9 cellular contexts compared by ENCODE assay signal in genomic region chr1:154938604-154939399, GRCh38. TPM values are rescaled to one million over a fixed set of nuclear protein-coding genes. Genes with fewer than 3 reads are reported as not detected.
A peak's percentile ranks its signal among the peaks of the same experiment; 100 is the strongest.
DNase-seq lines count a peak whose midpoint lies in the region; ATAC-seq and TF ChIP-seq lines count a peak whose summit lies in the region.
"Had no signal": no experiment of that assay in that cellular context is flagged by ENCODE, and none has a peak within 500 bp of the region (broad histone marks: within the 10 kb centered on the region; RNA-seq: fewer than 3 reads in every experiment).

No MANE protein-coding gene starts in this region.

- no peaks in the 10 kb centered on the region for H3K27me3 ChIP-seq in right cardiac atrium (ENCODE audit: control insufficient read depth, insufficient read depth)

- H3K27ac Mint-ChIP-seq in HFFc6, result peak overlapping the region; percentile 100
- peak overlapping the region; percentile 94 for H3K27ac Mint-ChIP-seq in activated CD4-positive, alpha-beta memory T cell treated with anti-CD3 and anti-CD28 coated beads, Interleukin-2, amount 10 ng/mL, durations not matched to agents 7 days and 5 days
- H3K27ac Mint-ChIP-seq in stimulated activated naive B cell treated with anti-CD40 and anti-IgM and Interleukin-4, amounts not matched to agents 10 μg/mL and 1 μg/mL and 100 μg/mL, for 72 hours, result peak overlapping the region; percentile 84

- peaks cover 9% of the 10 kb centered on the region for H3K4me1 ChIP-seq in right cardiac atrium (ENCODE audit: control insufficient read depth, insufficient read depth, low read length)

- intact Hi-C loops in right cardiac atrium (cut with DNase I), result no loop called here

- ATAC-seq in right cardiac atrium (no peak), GM21360 (IDR thresholded peaks at IDR 0.05; ENCODE audit: unreplicated experiment) (no peak)
- no peak for ATAC-seq in stimulated activated naive B cell treated with anti-CD40 and anti-IgM and Interleukin-4, amounts not matched to agents 10 μg/mL and 1 μg/mL and 100 μg/mL, for 72 hours (replicated peaks)

- H3K4me1 Mint-ChIP-seq in HFFc6 (ENCODE audit: low read depth), result peaks cover 25% of the 10 kb centered on the region
- H3K4me1 Mint-ChIP-seq in activated CD4-positive, alpha-beta memory T cell treated with anti-CD3 and anti-CD28 coated beads, Interleukin-2, amount 10 ng/mL, durations not matched to agents 7 days and 5 days, result peaks cover 79% of the 10 kb centered on the region
- peaks cover 53 to 67% of the 10 kb centered on the region in 2 donors for H3K4me1 Mint-ChIP-seq in stimulated activated naive B cell treated with anti-CD40 and anti-IgM and Interleukin-4, amounts not matched to agents 10 μg/mL and 1 μg/mL and 100 μg/mL, for 72 hours

- POLR2A ChIA-PET in activated CD4-positive, alpha-beta memory T cell treated with anti-CD3 and anti-CD28 coated beads, Interleukin-2, amount 10 ng/mL, durations not matched to agents 7 days and 5 days (lab: Charles Lee), result interaction anchor here (0.7 to 4.0 kb wide), 9 partner anchors 7 to 379 kb away, joined by 3 to 25 read pairs (median 3); partner anchors contain the start of genes FLAD1 and PYGO2

- H3K9me3 Mint-ChIP-seq in HFFc6, result no peaks in the 10 kb centered on the region
- H3K9me3 Mint-ChIP-seq in activated CD4-positive, alpha-beta memory T cell treated with anti-CD3 and anti-CD28 coated beads, Interleukin-2, amount 10 ng/mL, durations not matched to agents 7 days and 5 days, result no peaks in the 10 kb centered on the region
- H3K9me3 Mint-ChIP-seq in stimulated activated naive B cell treated with anti-CD40 and anti-IgM and Interleukin-4, amounts not matched to agents 10 μg/mL and 1 μg/mL and 100 μg/mL, for 72 hours, result no peaks in the 10 kb centered on the region

- peak overlapping the region; percentile 45 for H3K4me3 Mint-ChIP-seq in HFFc6
- H3K4me3 Mint-ChIP-seq in activated CD4-positive, alpha-beta memory T cell treated with anti-CD3 and anti-CD28 coated beads, Interleukin-2, amount 10 ng/mL, durations not matched to agents 7 days and 5 days, result peak overlapping the region; percentile 88
- peak overlapping the region; percentile 26 to 58 for H3K4me3 Mint-ChIP-seq in stimulated activated naive B cell treated with anti-CD40 and anti-IgM and Interleukin-4, amounts not matched to agents 10 μg/mL and 1 μg/mL and 100 μg/mL, for 72 hours

- no peak for TF ChIP-seq CTCF in HFFc6 (IDR thresholded peaks at IDR 0.05)

- CTCF ChIA-PET in activated CD4-positive, alpha-beta memory T cell treated with anti-CD3 and anti-CD28 coated beads, Interleukin-2, amount 10 ng/mL, durations not matched to agents 7 days and 5 days (lab: Charles Lee), result interaction anchor here (0.7 to 1.4 kb wide), 6 partner anchors 35 to 379 kb away, joined by 3 to 5 read pairs (median 3); no protein-coding TSS in a partner anchor

- peak overlapping the region; percentile 31 for H3K27ac ChIP-seq in right cardiac atrium (ENCODE audit: low read length)

- H3K4me3 ChIP-seq in right cardiac atrium (ENCODE audit: low read length), result no peak overlapping the region

- WGBS in right cardiac atrium, result 93% methylated on average over 7 of the region's 7 CpGs

- H3K36me3 Mint-ChIP-seq in HFFc6 (ENCODE audit: low read depth), result no peaks in the 10 kb centered on the region
- H3K36me3 Mint-ChIP-seq in activated CD4-positive, alpha-beta memory T cell treated with anti-CD3 and anti-CD28 coated beads, Interleukin-2, amount 10 ng/mL, durations not matched to agents 7 days and 5 days (ENCODE audit: low read depth), result peaks cover 21% of the 10 kb centered on the region
- peaks cover 4% of the 10 kb centered on the region in 2 donors for H3K36me3 Mint-ChIP-seq in stimulated activated naive B cell treated with anti-CD40 and anti-IgM and Interleukin-4, amounts not matched to agents 10 μg/mL and 1 μg/mL and 100 μg/mL, for 72 hours

- DNase-seq in HFFc6 (no peak), right cardiac atrium (no peak), NOMO-1 treated with DMSO at 0.1 percent for 48 hours (lab: John Stamatoyannopoulos, UW; ENCODE audit: unreplicated experiment) (no peak), LoVo (ENCODE audit: low spot score) (no peak)
- no peak for DNase-seq in activated CD4-positive, alpha-beta memory T cell treated with anti-CD3 and anti-CD28 coated beads, Interleukin-2, amount 10 ng/mL, durations not matched to agents 7 days and 5 days
- DNase-seq in stimulated activated naive B cell treated with anti-CD40 and anti-IgM and Interleukin-4, amounts not matched to agents 10 μg/mL and 1 μg/mL and 100 μg/mL, for 72 hours, result no peak
- no peak for DNase-seq in central memory CD4-positive, alpha-beta T cell
- DNase-seq: NCI-H1930 had no signal

- no peaks in the 10 kb centered on the region; the same call in 1 of the 2 replicates for H3K27me3 Mint-ChIP-seq in HFFc6 (ENCODE audit: insufficient read depth)
- no peaks in the 10 kb centered on the region for H3K27me3 Mint-ChIP-seq in activated CD4-positive, alpha-beta memory T cell treated with anti-CD3 and anti-CD28 coated beads, Interleukin-2, amount 10 ng/mL, durations not matched to agents 7 days and 5 days
- H3K27me3 Mint-ChIP-seq in stimulated activated naive B cell treated with anti-CD40 and anti-IgM and Interleukin-4, amounts not matched to agents 10 μg/mL and 1 μg/mL and 100 μg/mL, for 72 hours, result no peaks in the 10 kb centered on the region

- no peaks in the 10 kb centered on the region for H3K9me3 ChIP-seq in right cardiac atrium (ENCODE audit: control insufficient read depth, low read length)

RNA-seq across cellular contexts. Expression of gene PMVK, which starts 2.3 kb away (rescaled TPM):
- 10 to 100 TPM; 29.1 to 33.4 (median 32.5) TPM for total RNA-seq in HFFc6 (2021; fragmentation: NEBNext Ultra II Directional; extraction: Animal tissue kit (Norgen Biotek cat#: 25700))
- 10 to 100 TPM; 40.7 to 41.8 TPM for total RNA-seq in activated CD4-positive, alpha-beta memory T cell treated with anti-CD3 and anti-CD28 coated beads, Interleukin-2, amount 10 ng/mL, durations not matched to agents 7 days and 5 days
- 10 to 100 TPM; 51.5 to 74.3 (median 61.8) TPM for total RNA-seq in right cardiac atrium
- 74.0 TPM for polyA plus RNA-seq in right cardiac atrium

RNA-seq across cellular contexts. Expression of gene PBXIP1, which starts 17.1 kb away (rescaled TPM):
- total RNA-seq in HFFc6 (2021; fragmentation: NEBNext Ultra II Directional; extraction: Animal tissue kit (Norgen Biotek cat#: 25700)), result 10 to 100 TPM; 26.4 to 42.5 (median 28.1) TPM
- 100 to 1,000 TPM; 169 TPM for total RNA-seq in activated CD4-positive, alpha-beta memory T cell treated with anti-CD3 and anti-CD28 coated beads, Interleukin-2, amount 10 ng/mL, durations not matched to agents 7 days and 5 days
- total RNA-seq in right cardiac atrium, result 100 to 1,000 TPM in 1 of 4 donors, 10 to 100 TPM in 3; 84.8 to 104 (median 90.1) TPM
- 82.9 TPM for polyA plus RNA-seq in right cardiac atrium

RNA-seq across cellular contexts. Expression of gene PYGO2, which starts 22.8 kb away (rescaled TPM):
- total RNA-seq in HFFc6 (2021; fragmentation: NEBNext Ultra II Directional; extraction: Animal tissue kit (Norgen Biotek cat#: 25700)), result 10 to 100 TPM; 19.9 to 23.7 (median 21.3) TPM
- 10 to 100 TPM; 48.7 to 49.7 TPM for total RNA-seq in activated CD4-positive, alpha-beta memory T cell treated with anti-CD3 and anti-CD28 coated beads, Interleukin-2, amount 10 ng/mL, durations not matched to agents 7 days and 5 days
- total RNA-seq in right cardiac atrium, result 10 to 100 TPM; 14.6 to 22.0 (median 18.6) TPM
- 14.3 TPM for polyA plus RNA-seq in right cardiac atrium

RNA-seq across cellular contexts. Expression of gene SHC1, which starts 31.7 kb away (rescaled TPM):
- 100 to 1,000 TPM; 371 to 461 (median 401) TPM for total RNA-seq in HFFc6 (2021; fragmentation: NEBNext Ultra II Directional; extraction: Animal tissue kit (Norgen Biotek cat#: 25700))
- total RNA-seq in activated CD4-positive, alpha-beta memory T cell treated with anti-CD3 and anti-CD28 coated beads, Interleukin-2, amount 10 ng/mL, durations not matched to agents 7 days and 5 days, result 10 to 100 TPM; 80.7 to 80.8 TPM
- 10 to 100 TPM; 63.2 to 81.7 (median 71.4) TPM for total RNA-seq in right cardiac atrium
- 37.9 TPM for polyA plus RNA-seq in right cardiac atrium

RNA-seq across cellular contexts. Expression of gene CKS1B, which starts 35.7 kb away (rescaled TPM):
- total RNA-seq in HFFc6 (2021; fragmentation: NEBNext Ultra II Directional; extraction: Animal tissue kit (Norgen Biotek cat#: 25700)), result 100 to 1,000 TPM in 3 of 6 experiments, 10 to 100 TPM in 3; 52.7 to 111 (median 98.8) TPM
- 100 to 1,000 TPM; 151 to 162 TPM for total RNA-seq in activated CD4-positive, alpha-beta memory T cell treated with anti-CD3 and anti-CD28 coated beads, Interleukin-2, amount 10 ng/mL, durations not matched to agents 7 days and 5 days
- total RNA-seq in right cardiac atrium, result 10 to 100 TPM; 19.9 to 28.1 (median 23.4) TPM
- 28.9 TPM for polyA plus RNA-seq in right cardiac atrium
